19 cellular contexts compared by ENCODE assay signal in genomic region chr11:11464555-11464954, GRCh38.
DNase-seq lines count a peak whose midpoint lies in the region; ATAC-seq, FAIRE-seq and TF ChIP-seq lines count a peak whose summit lies in the region.
"Had no signal": no experiment of that assay in that cellular context is flagged by ENCODE, and none has a peak within 500 bp of the region (broad histone marks: within the 10 kb centered on the region; RNA-seq: fewer than 3 reads in every experiment).

No MANE protein-coding gene starts in this region.

- H4K20me1 ChIP-seq in IMR-90 (ENCODE audit: insufficient read depth, low read length) (no peaks in the 10 kb centered on the region), K562 (replicated peaks; ENCODE audit: control insufficient read depth, insufficient read depth, low read length) (peaks cover 10% of the 10 kb centered on the region; the same call in 1 of the 2 replicates)

- POLR2A ChIA-PET in IMR-90 (lab: Charles Lee; ENCODE audit: unreplicated experiment): no interaction called here
- POLR2A ChIA-PET in K562 (lab: Yijun Ruan, JAX): interaction anchor here (1.1 kb wide), 1 partner anchor 18 kb away, joined by 5 read pairs; no protein-coding TSS in a partner anchor

- H3K4me1 ChIP-seq in IMR-90 (ENCODE audit: control insufficient read depth, insufficient read depth, low read length) (peaks cover 11% of the 10 kb centered on the region), K562 (replicated peaks in 1 of 2; ENCODE audit: control insufficient read depth in 2 of 2, insufficient read depth in 2 of 2, low read length in 2 of 2) (no peaks in the 10 kb centered on the region)

- TF ChIP-seq POLR2A in IMR-90 (IDR thresholded peaks at IDR 0.05; ENCODE audit: low read depth, low read length): no peak
- no peak for TF ChIP-seq POLR2A in K562 (conservative IDR thresholded peaks at IDR 0.05)

- no peak overlapping the region for H3K27ac Mint-ChIP-seq in natural killer cell treated with Interleukin-12 subunit alpha and Interleukin-12 subunit beta and Interleukin-15 and Interleukin-18, amount 100 ng/mL, for 72 hours
- H3K27ac Mint-ChIP-seq in activated naive CD4-positive, alpha-beta T cell treated with anti-CD3 and anti-CD28 coated beads, Interleukin-2, amount 10 ng/mL, durations not matched to agents 7 days and 5 days: no peak overlapping the region
- H3K27ac Mint-ChIP-seq: CD4-positive, CD25-positive, alpha-beta regulatory T cell had no signal

- CTCF ChIA-PET in IMR-90 (lab: Yijun Ruan, JAX): no interaction called here
- CTCF ChIA-PET in K562 (lab: Yijun Ruan, JAX; ENCODE audit: low intra/inter-chr PET ratio): no interaction called here
- CTCF ChIA-PET in activated naive CD4-positive, alpha-beta T cell treated with anti-CD3 and anti-CD28 coated beads, Interleukin-2, amount 10 ng/mL, durations not matched to agents 7 days and 5 days (lab: Charles Lee): no interaction called here

- BruUV-seq in IMR-90 (replicated peaks; lab: Mats Ljungman, UMichigan) (no TSS peak), K562 (replicated peaks; lab: Mats Ljungman, UMichigan) (no TSS peak)

- H4K5ac ChIP-seq in IMR-90 (ENCODE audit: low read depth, low read length): no peak overlapping the region

- H3K4ac ChIP-seq in IMR-90 (ENCODE audit: low read depth, low read length): no peak overlapping the region

- no peak overlapping the region for H2AFZ ChIP-seq in IMR-90 (replicated peaks; ENCODE audit: low read length, poor library complexity)
- H2AFZ ChIP-seq in K562 (ENCODE audit: low read depth, low read length): no peak overlapping the region

- H2AK9ac ChIP-seq in IMR-90 (replicated peaks; ENCODE audit: low read depth, low read length, poor library complexity): no peak overlapping the region

- no peak for TF ChIP-seq EP300 in K562 (IDR thresholded peaks at IDR 0.05; ENCODE audit: low read length)

- H3K4me3 Mint-ChIP-seq in natural killer cell treated with Interleukin-12 subunit alpha and Interleukin-12 subunit beta and Interleukin-15 and Interleukin-18, amount 100 ng/mL, for 72 hours: no peak overlapping the region
- no peak overlapping the region for H3K4me3 Mint-ChIP-seq in activated naive CD4-positive, alpha-beta T cell treated with anti-CD3 and anti-CD28 coated beads, Interleukin-2, amount 10 ng/mL, durations not matched to agents 7 days and 5 days
- H3K4me3 Mint-ChIP-seq: CD4-positive, CD25-positive, alpha-beta regulatory T cell had no signal

- FAIRE-seq in K562 (lab: Jason Lieb, UNC): no peak
- FAIRE-seq: H54, HepG2 had no signal

- H3K9me3 ChIP-seq in IMR-90 (ENCODE audit: control insufficient read depth, insufficient read depth, low read length): peaks cover 2% of the 10 kb centered on the region; the same call in 1 of the 2 replicates
- H3K9me3 ChIP-seq in K562 (replicated peaks; ENCODE audit: control insufficient read depth, insufficient read depth, low read depth, low read length): no peaks in the 10 kb centered on the region

- DNase-seq in Daoy (ENCODE audit: low read depth): peak; percentile 30
- peak; percentile 34 for DNase-seq in IMR-90
- DNase-seq in K562 (ENCODE audit: extremely low read depth in 1 of 4, low spot score in 3 of 4): no peak
- DNase-seq in fibroblast of the aortic adventitia (ENCODE audit: low read depth): peak; percentile 4
- no peak for DNase-seq in natural killer cell treated with Interleukin-12 subunit alpha and Interleukin-12 subunit beta and Interleukin-15 and Interleukin-18, amount 100 ng/mL, for 72 hours (ENCODE audit: low spot score)
- no peak for DNase-seq in amygdala (lab: John Stamatoyannopoulos, UW)
- no peak for DNase-seq in T-helper 2 cell
- no peak for DNase-seq in activated naive CD4-positive, alpha-beta T cell treated with anti-CD3 and anti-CD28 coated beads, Interleukin-2, amount 10 ng/mL, durations not matched to agents 7 days and 5 days
- DNase-seq: CD4-positive, CD25-positive, alpha-beta regulatory T cell; DMS53; GDM1; Karpas-422; NCI-H146; NCI-H345; NCI-H69 had no signal

- H3K27ac ChIP-seq in IMR-90 (ENCODE audit: insufficient read depth, low read length) (no peak overlapping the region), K562 (ENCODE audit: extremely low read depth, low read depth, low read length) (no peak overlapping the region)
- H3K27ac ChIP-seq: SK-N-MC had no signal

- H3K27me3 Mint-ChIP-seq in natural killer cell treated with Interleukin-12 subunit alpha and Interleukin-12 subunit beta and Interleukin-15 and Interleukin-18, amount 100 ng/mL, for 72 hours: no peaks in the 10 kb centered on the region
- no peaks in the 10 kb centered on the region for H3K27me3 Mint-ChIP-seq in activated naive CD4-positive, alpha-beta T cell treated with anti-CD3 and anti-CD28 coated beads, Interleukin-2, amount 10 ng/mL, durations not matched to agents 7 days and 5 days

- H2BK120ac ChIP-seq in IMR-90 (ENCODE audit: low read depth, low read length): no peak overlapping the region

- no peak for TF ChIP-seq RAD21 in IMR-90 (IDR thresholded peaks at IDR 0.05; ENCODE audit: low read length)
- TF ChIP-seq RAD21 in K562 (CRISPR knock-in tag; conservative IDR thresholded peaks at IDR 0.05 in 1 of 2, IDR thresholded peaks at IDR 0.05 in 1 of 2): no peak

- H3K79me2 ChIP-seq in K562 (ENCODE audit: control insufficient read depth, insufficient read depth, low read length): no peaks in the 10 kb centered on the region

- H3K56ac ChIP-seq in IMR-90 (ENCODE audit: extremely low read depth, insufficient read depth, low read length): no peak overlapping the region

- in situ Hi-C loops in IMR-90 (cut with MboI; ENCODE audit: low sequenced_read_pairs): no loop called here
- in situ Hi-C loops in K562 (cut with MboI): no loop called here

- no peak overlapping the region for H3K18ac ChIP-seq in IMR-90 (ENCODE audit: low read depth, low read length)

- ATAC-seq in IMR-90 (ENCODE audit: low read depth) (no peak), K562 (no peak)
- ATAC-seq in natural killer cell treated with Interleukin-12 subunit alpha and Interleukin-12 subunit beta and Interleukin-15 and Interleukin-18, amount 100 ng/mL, for 72 hours: no peak
- ATAC-seq: HepG2, Right ventricle myocardium inferior had no signal

- H3K9me3 Mint-ChIP-seq in natural killer cell treated with Interleukin-12 subunit alpha and Interleukin-12 subunit beta and Interleukin-15 and Interleukin-18, amount 100 ng/mL, for 72 hours: no peaks in the 10 kb centered on the region
- no peaks in the 10 kb centered on the region for H3K9me3 Mint-ChIP-seq in activated naive CD4-positive, alpha-beta T cell treated with anti-CD3 and anti-CD28 coated beads, Interleukin-2, amount 10 ng/mL, durations not matched to agents 7 days and 5 days

- H3K23ac ChIP-seq in IMR-90 (ENCODE audit: low read depth, low read length): no peak overlapping the region

- H3K4me1 Mint-ChIP-seq in natural killer cell treated with Interleukin-12 subunit alpha and Interleukin-12 subunit beta and Interleukin-15 and Interleukin-18, amount 100 ng/mL, for 72 hours (ENCODE audit: low read depth in 2 of 2): no peaks in the 10 kb centered on the region
- H3K4me1 Mint-ChIP-seq in activated naive CD4-positive, alpha-beta T cell treated with anti-CD3 and anti-CD28 coated beads, Interleukin-2, amount 10 ng/mL, durations not matched to agents 7 days and 5 days: no peaks in the 10 kb centered on the region
- H3K4me1 Mint-ChIP-seq: CD4-positive, CD25-positive, alpha-beta regulatory T cell had no signal

- H3K27me3 ChIP-seq in IMR-90 (ENCODE audit: control insufficient read depth, insufficient read depth, low read length): peaks cover 6% of the 10 kb centered on the region
- H3K27me3 ChIP-seq in K562 (ENCODE audit: control insufficient read depth in 2 of 2, insufficient read depth in 2 of 2, low read length in 2 of 2): peaks cover 0 to 40% of the 10 kb centered on the region in 2 experiments; a peak in 2 of 5 replicates

- H2BK15ac ChIP-seq in IMR-90 (ENCODE audit: low read depth, low read length): no peak overlapping the region

- H2BK20ac ChIP-seq in IMR-90 (ENCODE audit: low read depth, low read length): no peak overlapping the region

- intact Hi-C loops in IMR-90 (cut with micrococcal nuclease) (no loop called here), K562 (cut with micrococcal nuclease) (no loop called here)

- H3K4me3 ChIP-seq in IMR-90 (ENCODE audit: insufficient read depth, low read depth, low read length) (no peak overlapping the region), K562 (no peak overlapping the region), fibroblast of the aortic adventitia (ENCODE audit: low read depth, low read length) (no peak overlapping the region)
- H3K4me3 ChIP-seq: SK-N-MC had no signal

- no peak overlapping the region for H4K8ac ChIP-seq in IMR-90 (ENCODE audit: low read depth in 2 of 2, low read length in 2 of 2)

- H3K14ac ChIP-seq in IMR-90 (replicated peaks; ENCODE audit: low read depth, low read length): no peak overlapping the region

- no peak overlapping the region for H3K9ac ChIP-seq in IMR-90 (ENCODE audit: low read depth, low read length)
- no peak overlapping the region for H3K9ac ChIP-seq in K562 (ENCODE audit: insufficient read depth in 1 of 2, low read depth in 2 of 2, low read length in 2 of 2)

- H3K9me1 ChIP-seq in IMR-90 (ENCODE audit: insufficient read depth, low read length) (no peaks in the 10 kb centered on the region), K562 (ENCODE audit: control insufficient read depth, insufficient read depth, low read length) (no peaks in the 10 kb centered on the region)

- H2AK5ac ChIP-seq in IMR-90 (ENCODE audit: low read depth, low read length): no peak overlapping the region

- H3K36me3 ChIP-seq in IMR-90 (ENCODE audit: control insufficient read depth, insufficient read depth, low read length) (no peaks in the 10 kb centered on the region), K562 (ENCODE audit: control insufficient read depth, insufficient read depth, low read length) (no peaks in the 10 kb centered on the region)

- no peaks in the 10 kb centered on the region for H3K79me1 ChIP-seq in IMR-90 (ENCODE audit: low read depth in 1 of 2, low read length in 2 of 2)

- H3K36me3 Mint-ChIP-seq in natural killer cell treated with Interleukin-12 subunit alpha and Interleukin-12 subunit beta and Interleukin-15 and Interleukin-18, amount 100 ng/mL, for 72 hours: no peaks in the 10 kb centered on the region
- no peaks in the 10 kb centered on the region for H3K36me3 Mint-ChIP-seq in activated naive CD4-positive, alpha-beta T cell treated with anti-CD3 and anti-CD28 coated beads, Interleukin-2, amount 10 ng/mL, durations not matched to agents 7 days and 5 days
- H3K36me3 Mint-ChIP-seq: CD4-positive, CD25-positive, alpha-beta regulatory T cell had no signal

- H3K4me2 ChIP-seq in IMR-90 (ENCODE audit: low read depth, low read length) (no peak overlapping the region), K562 (ENCODE audit: insufficient read depth, low read length) (no peak overlapping the region)

- no peak overlapping the region for H4K91ac ChIP-seq in IMR-90 (ENCODE audit: insufficient read depth, low read depth, low read length)

- H2BK5ac ChIP-seq in IMR-90 (ENCODE audit: low read depth, low read length, poor library complexity, severe bottlenecking): no peak overlapping the region

- no CpG with 5 or more reads among the region's 2 CpGs for WGBS in IMR-90 (ENCODE audit: extremely low coverage in 2 of 2, insufficient read length in 1 of 2), 2 experiments
- 0% methylated on average over 2 of the region's 2 CpGs for WGBS in K562 (ENCODE audit: insufficient coverage, low coverage, missing lambda C conversion rate)

- TF ChIP-seq CTCF in IMR-90 (conservative IDR thresholded peaks at IDR 0.05; ENCODE audit: low read depth, low read length) (no peak), K562 (IDR thresholded peaks at IDR 0.05 in 2 of 3, conservative IDR thresholded peaks at IDR 0.05 in 1 of 3; ENCODE audit: insufficient read depth in 2 of 3, low read depth in 1 of 3, low read length in 3 of 3) (no peak), fibroblast of the aortic adventitia (IDR thresholded peaks at IDR 0.05; ENCODE audit: insufficient read depth, low read length) (no peak)

- dilution Hi-C loops in IMR-90 (cut with HindIII; ENCODE audit: low sequenced_read_pairs, unreplicated experiment): no loop called here

Comparison
In these comparisons a context has a peak if more than half of its experiments do, and no peak if none do; other contexts are left out.
1. DNase-seq: peak in Daoy (single experiment), IMR-90 (single experiment) and fibroblast of the aortic adventitia (single experiment); none in K562 (0 of 4), natural killer cell treated with Interleukin-12 subunit alpha and Interleukin-12 subunit beta and Interleukin-15 and Interleukin-18, amount 100 ng/mL, for 72 hours (single experiment), amygdala (0 of 56), T-helper 2 cell (0 of 5) and activated naive CD4-positive, alpha-beta T cell treated with anti-CD3 and anti-CD28 coated beads, Interleukin-2, amount 10 ng/mL, durations not matched to agents 7 days and 5 days (single experiment).